21 cellular contexts compared by ENCODE assay signal in genomic region chr7:12929416-12930140, GRCh38.
DNase-seq lines count a peak whose midpoint lies in the region; ATAC-seq and FAIRE-seq lines count a peak whose summit lies in the region.
"Had no signal": no experiment of that assay in that cellular context is flagged by ENCODE, and none has a peak within 500 bp of the region (broad histone marks: within the 10 kb centered on the region; RNA-seq: fewer than 3 reads in every experiment).

No MANE protein-coding gene starts in this region.

- no peaks in the 10 kb centered on the region for H3K36me3 ChIP-seq in iPS-18a (ENCODE audit: control insufficient read depth, low read depth, low read length)
- H3K36me3 ChIP-seq: BE2C, esophagus squamous epithelium, thyroid gland had no signal

- peak; percentile 85 for FAIRE-seq in RCC 7860 (lab: Jason Lieb, UNC)
- FAIRE-seq: D721Med, GM12891, keratinocyte, TTC549 had no signal

- no peak overlapping the region for H3K4me3 ChIP-seq in iPS-18a (ENCODE audit: low read length)
- H3K4me3 ChIP-seq: esophagus squamous epithelium, thyroid gland had no signal

- no peaks in the 10 kb centered on the region for H3K9me3 ChIP-seq in iPS-18a (ENCODE audit: control insufficient read depth, low read depth, low read length)
- H3K9me3 ChIP-seq: BE2C, esophagus squamous epithelium, thyroid gland had no signal

- ATAC-seq in GM21786 (IDR thresholded peaks at IDR 0.05; ENCODE audit: unreplicated experiment) (peak; percentile 62), HG02884 (IDR thresholded peaks at IDR 0.05; ENCODE audit: unreplicated experiment) (no peak)
- ATAC-seq: stimulated activated naive B cell treated with anti-CD40 and anti-IgM and Interleukin-4, amounts not matched to agents 10 μg/mL and 1 μg/mL and 100 μg/mL, for 72 hours had no signal

- peak overlapping the region; percentile 1 for H3K9ac ChIP-seq in iPS-18a (ENCODE audit: low read length)

- H3K27me3 ChIP-seq in iPS-18a (ENCODE audit: control insufficient read depth, insufficient read depth, low read length), result no peaks in the 10 kb centered on the region
- H3K27me3 ChIP-seq: esophagus squamous epithelium, thyroid gland had no signal

- H3K4me1 ChIP-seq in iPS-18a (ENCODE audit: control insufficient read depth, low read depth, low read length), result peaks cover 10% of the 10 kb centered on the region
- H3K4me1 ChIP-seq: BE2C, thyroid gland had no signal

- DNase-seq in RCC 7860 (ENCODE audit: low spot score), result peak; percentile 31
- no peak for DNase-seq in GDM1 (lab: John Stamatoyannopoulos, UW)
- DNase-seq in activated T-cell treated with anti-CD3 and anti-CD28 coated beads, Interleukin-2, amount 50 U/mL, for 48 hours, result no peak
- no peak for DNase-seq in NOMO-1 treated with DMSO at 0.1 percent for 48 hours (lab: John Stamatoyannopoulos, UW; ENCODE audit: unreplicated experiment)
- DNase-seq: activated CD4-positive, alpha-beta T cell treated with anti-CD3 and anti-CD28 coated beads, Interleukin-2, amount 10 ng/mL, durations not matched to agents 7 days and 5 days; activated naive CD4-positive, alpha-beta T cell treated with anti-CD3 and anti-CD28 coated beads, Interleukin-2, amount 50 U/mL, for 16 hours; BE2C; esophagus squamous epithelium; head of caudate nucleus; NCI-H1694; NCI-H2227 treated with DMSO at 0.1 percent for 48 hours; retina; stimulated activated naive B cell treated with anti-CD40 and anti-IgM and Interleukin-4, amounts not matched to agents 10 μg/mL and 1 μg/mL and 100 μg/mL, for 72 hours; thyroid gland had no signal

- no peak overlapping the region for H3K27ac ChIP-seq in iPS-18a (ENCODE audit: low read length)
- H3K27ac ChIP-seq: esophagus squamous epithelium, thyroid gland had no signal
